ENCODE assay signal across 20 cellular contexts in genomic region chr4:124431663-124432192, GRCh38.
DNase-seq lines count a peak whose midpoint lies in the region; ATAC-seq and TF ChIP-seq lines count a peak whose summit lies in the region.
"Had no signal": no experiment of that assay in that cellular context is flagged by ENCODE, and none has a peak within 500 bp of the region (broad histone marks: within the 10 kb centered on the region; RNA-seq: fewer than 3 reads in every experiment).

No MANE protein-coding gene starts in this region.

- no peak for TF ChIP-seq POLR2A in breast epithelium (IDR thresholded peaks at IDR 0.05)

- no peak overlapping the region for H3K4me3 ChIP-seq in breast epithelium
- no peak overlapping the region for H3K4me3 ChIP-seq in colonic mucosa
- H3K4me3 ChIP-seq: cardiac muscle cell had no signal

- H3K4me3 Mint-ChIP-seq in MCF 10A (ENCODE audit: unreplicated experiment): no peak overlapping the region
- H3K4me3 Mint-ChIP-seq: activated CD4-positive, alpha-beta T cell treated with anti-CD3 and anti-CD28 coated beads for 36 hours; activated T-helper 17 cell treated with anti-CD3 and anti-CD28 coated beads, Interleukin-2, amount 50 U/mL, for 72 hours; IgD-negative memory B cell had no signal

- peak overlapping the region; percentile 24 for H3K27ac Mint-ChIP-seq in MCF 10A (ENCODE audit: low read depth, unreplicated experiment)
- H3K27ac Mint-ChIP-seq: activated CD4-positive, alpha-beta T cell treated with anti-CD3 and anti-CD28 coated beads for 36 hours; activated T-helper 17 cell treated with anti-CD3 and anti-CD28 coated beads, Interleukin-2, amount 50 U/mL, for 72 hours; IgD-negative memory B cell had no signal

- peaks cover 39% of the 10 kb centered on the region for H3K4me1 Mint-ChIP-seq in MCF 10A (ENCODE audit: insufficient read depth, unreplicated experiment)
- H3K4me1 Mint-ChIP-seq: activated CD4-positive, alpha-beta T cell treated with anti-CD3 and anti-CD28 coated beads for 36 hours; activated T-helper 17 cell treated with anti-CD3 and anti-CD28 coated beads, Interleukin-2, amount 50 U/mL, for 72 hours; IgD-negative memory B cell had no signal

- CTCF ChIA-PET in MCF 10A (lab: Yijun Ruan, JAX): no interaction called here

- no peaks in the 10 kb centered on the region for H3K27me3 Mint-ChIP-seq in MCF 10A (ENCODE audit: insufficient read depth, unreplicated experiment)
- H3K27me3 Mint-ChIP-seq: activated CD4-positive, alpha-beta T cell treated with anti-CD3 and anti-CD28 coated beads for 36 hours; IgD-negative memory B cell had no signal

- DNase-seq in MCF 10A (ENCODE audit: unreplicated experiment) (no peak), breast epithelium (ENCODE audit: low spot score in 2 of 2) (no peak), colonic mucosa (no peak), lung microvascular endothelial cell (ENCODE audit: low read depth in 2 of 2) (peak; percentile 8 to 23)
- no peak for DNase-seq in activated effector memory CD4-positive, alpha-beta T cell treated with anti-CD3 and anti-CD28 coated beads, Interleukin-2, amount 50 U/mL, for 16 hours
- DNase-seq in stimulated activated CD4-positive, alpha-beta T cell treated with anti-CD3 and anti-CD28 coated beads, Interleukin-15, amount 100 ng/mL, for 24 hours: no peak
- DNase-seq: activated CD4-positive, alpha-beta T cell treated with anti-CD3 and anti-CD28 coated beads for 36 hours; BE2C; effector CD8-positive, alpha-beta T cell; MM.1S; nucleus accumbens; OCI-M1; retina; SHP77 had no signal

- no peak overlapping the region for H3K9ac ChIP-seq in colonic mucosa (ENCODE audit: low read depth in 2 of 2, low read length in 2 of 2)

- H3K9me3 Mint-ChIP-seq in MCF 10A (ENCODE audit: unreplicated experiment): no peaks in the 10 kb centered on the region

- H3K36me3 ChIP-seq in breast epithelium (no peaks in the 10 kb centered on the region), colonic mucosa (no peaks in the 10 kb centered on the region)
- H3K36me3 ChIP-seq: BE2C, cardiac muscle cell had no signal

- intact Hi-C loops in MCF 10A (cut with micrococcal nuclease) (no loop called here), breast epithelium (cut with DNase I; ENCODE audit: low total_unique reads) (no loop called here), colonic mucosa (cut with DNase I) (no loop called here)

- ATAC-seq in GM19452 (IDR thresholded peaks at IDR 0.05; ENCODE audit: unreplicated experiment) (no peak), GM18502 (IDR thresholded peaks at IDR 0.05; ENCODE audit: poor library complexity, unreplicated experiment) (no peak)
- ATAC-seq: activated CD4-positive, alpha-beta T cell treated with anti-CD3 and anti-CD28 coated beads for 36 hours; activated T-helper 17 cell treated with anti-CD3 and anti-CD28 coated beads, Interleukin-2, amount 50 U/mL, for 72 hours had no signal

- H3K4me1 ChIP-seq in breast epithelium (no peaks in the 10 kb centered on the region), colonic mucosa (no peaks in the 10 kb centered on the region)

- H3K27me3 ChIP-seq in breast epithelium (no peaks in the 10 kb centered on the region), colonic mucosa (no peaks in the 10 kb centered on the region)
- H3K27me3 ChIP-seq: BE2C, cardiac muscle cell had no signal

- TF ChIP-seq CTCF in MCF 10A (IDR thresholded peaks at IDR 0.05; ENCODE audit: unreplicated experiment): no peak
- TF ChIP-seq CTCF in breast epithelium (IDR thresholded peaks at IDR 0.05): no peak
- no peak for TF ChIP-seq CTCF in colonic mucosa (IDR thresholded peaks at IDR 0.05)

- no peak overlapping the region for H3K27ac ChIP-seq in breast epithelium
- peak overlapping the region; percentile 7 for H3K27ac ChIP-seq in colonic mucosa
- H3K27ac ChIP-seq: cardiac muscle cell, HL-60 had no signal

- H3K36me3 Mint-ChIP-seq in MCF 10A (ENCODE audit: insufficient read depth, unreplicated experiment): no peaks in the 10 kb centered on the region
- H3K36me3 Mint-ChIP-seq: IgD-negative memory B cell had no signal

- POLR2A ChIA-PET in MCF 10A (lab: Yijun Ruan, JAX): interaction anchor here (0.9 kb wide), 1 partner anchor 670 kb away, joined by 3 read pairs; no protein-coding TSS in a partner anchor

- no peaks in the 10 kb centered on the region for H3K9me3 ChIP-seq in breast epithelium
- no peaks in the 10 kb centered on the region for H3K9me3 ChIP-seq in colonic mucosa
- H3K9me3 ChIP-seq: BE2C had no signal

- no TSS peak for BruUV-seq in MCF 10A (replicated peaks; lab: Mats Ljungman, UMichigan)

Comparison
In these comparisons a context has a peak if more than half of its experiments do, and no peak if none do; other contexts are left out.
1. DNase-seq: peak in lung microvascular endothelial cell (2 of 2); none in MCF 10A (single experiment), breast epithelium (0 of 2), colonic mucosa (single experiment), activated effector memory CD4-positive, alpha-beta T cell treated with anti-CD3 and anti-CD28 coated beads, Interleukin-2, amount 50 U/mL, for 16 hours (single experiment) and stimulated activated CD4-positive, alpha-beta T cell treated with anti-CD3 and anti-CD28 coated beads, Interleukin-15, amount 100 ng/mL, for 24 hours (single experiment).